In the genomic region with DNA sequence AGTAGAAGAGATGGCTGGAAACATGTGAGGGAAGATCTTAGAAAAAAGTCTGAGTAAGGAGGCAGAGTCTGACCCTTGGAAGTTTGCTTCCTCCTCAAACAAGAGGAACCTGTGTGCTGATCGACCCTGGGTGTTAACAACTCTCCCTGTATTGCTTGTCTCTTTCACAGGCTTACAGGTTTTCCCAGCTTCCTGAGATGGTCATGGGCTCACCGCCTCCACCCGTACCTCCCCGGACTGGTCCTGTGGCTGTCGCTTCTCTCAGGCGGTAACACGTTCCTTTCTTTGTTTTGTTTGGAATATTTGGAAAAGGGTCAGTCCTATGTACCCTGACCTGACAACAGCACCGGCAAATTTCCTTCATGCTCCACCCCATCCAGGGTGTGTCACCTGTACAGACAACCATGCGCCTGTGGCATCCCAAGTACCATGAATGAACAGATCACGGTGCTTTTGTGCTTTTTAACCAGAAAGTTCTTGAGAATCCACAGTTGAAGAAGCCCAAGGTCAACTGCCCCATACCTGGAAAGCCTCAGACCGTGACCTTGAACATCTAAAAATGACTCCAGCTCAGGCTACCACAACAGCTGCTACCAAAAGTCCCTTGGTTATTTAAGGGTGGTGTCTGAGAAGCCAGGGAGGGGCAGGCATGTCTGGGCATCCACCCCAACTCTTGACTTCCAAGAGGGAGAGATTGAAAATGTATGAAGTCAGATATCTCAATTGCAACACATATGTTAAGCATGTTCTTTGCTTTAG, we compare ENCODE assay signal across 1 cellular context.
A peak's percentile ranks its signal among the peaks of the same experiment; 100 is the strongest.
TF ChIP-seq lines count a peak whose summit lies in the region.

No MANE protein-coding gene starts in this region.

TF ChIP-seq in GM12878, 131 proteins besides CTCF, POLR2A, EP300 and RAD21 (continues in another document):
- TF ChIP-seq ZZZ3 (IDR thresholded peaks at IDR 0.05; ENCODE audit: control insufficient read depth, insufficient read length, low read depth) (no peak), BMI1 (IDR thresholded peaks at IDR 0.05; ENCODE audit: borderline replicate concordance) (no peak), PAX8 (IDR thresholded peaks at IDR 0.05) (no peak), CHD2 (IDR thresholded peaks at IDR 0.05; ENCODE audit: borderline replicate concordance, low read depth, low read length) (no peak), STAT3 (IDR thresholded peaks at IDR 0.05; ENCODE audit: low read depth, low read length) (no peak), CREB1 (IDR thresholded peaks at IDR 0.05; ENCODE audit: low read depth) (no peak), PAX5 (IDR thresholded peaks at IDR 0.05; ENCODE audit: borderline replicate concordance, low read depth, low read length) (peak; percentile 90), RB1 (IDR thresholded peaks at IDR 0.05; ENCODE audit: borderline replicate concordance) (no peak), SPI1 (IDR thresholded peaks at IDR 0.05; ENCODE audit: borderline replicate concordance, insufficient read depth, low read depth, low read length) (no peak), JUND (IDR thresholded peaks at IDR 0.05; ENCODE audit: low read depth, low read length) (no peak), CHD4 (IDR thresholded peaks at IDR 0.05) (no peak), TBL1XR1 (IDR thresholded peaks at IDR 0.05; ENCODE audit: low read depth, low read length) (no peak), ZNF622 (IDR thresholded peaks at IDR 0.05) (no peak), EED (IDR thresholded peaks at IDR 0.05; ENCODE audit: low read depth) (0 out of 2 replicates have a peak, but pooled peaks have one; percentile 17), POLR2AphosphoS2 (IDR thresholded peaks at IDR 0.05; ENCODE audit: low read depth, low read length) (no peak), FOXK2 (IDR thresholded peaks at IDR 0.05) (no peak), STAT1 (conservative IDR thresholded peaks at IDR 0.05) (no peak), TCF7 (IDR thresholded peaks at IDR 0.05; ENCODE audit: borderline replicate concordance) (no peak), LARP7 (IDR thresholded peaks at IDR 0.05) (no peak), HDGF (IDR thresholded peaks at IDR 0.05) (no peak), WRNIP1 (IDR thresholded peaks at IDR 0.05; ENCODE audit: borderline replicate concordance, low read depth, low read length) (no peak), HDAC2 (IDR thresholded peaks at IDR 0.05) (no peak), POLR2AphosphoS5 (IDR thresholded peaks at IDR 0.05; ENCODE audit: low read length) (no peak), ZBED1 (IDR thresholded peaks at IDR 0.05; ENCODE audit: borderline replicate concordance) (no peak), SREBF1 (IDR thresholded peaks at IDR 0.05; ENCODE audit: low read length) (no peak), FOXM1 (IDR thresholded peaks at IDR 0.05; ENCODE audit: low read depth, low read length) (peak; percentile 70; the same call in 1 of the 2 replicates), MXI1 (IDR thresholded peaks at IDR 0.05; ENCODE audit: low read depth, low read length) (no peak), SIN3A (IDR thresholded peaks at IDR 0.05; ENCODE audit: low read depth, low read length) (no peak), MYC (IDR thresholded peaks at IDR 0.05; ENCODE audit: insufficient read depth, insufficient read length, insufficient replicate concordance, low read length, severe bottlenecking) (no peak), SUPT20H (IDR thresholded peaks at IDR 0.05; ENCODE audit: borderline replicate concordance, control insufficient read depth, low read depth, low read length) (no peak), GABPA (IDR thresholded peaks at IDR 0.05; ENCODE audit: low read depth) (no peak), EGR1 (IDR thresholded peaks at IDR 0.05; ENCODE audit: borderline replicate concordance in 1 of 2, low read depth in 2 of 2, low read length in 2 of 2) (no peak), IKZF2 (IDR thresholded peaks at IDR 0.05) (peak in 1 of 2 experiments; percentile 29; a peak in 2 of 4 replicates), TARDBP (IDR thresholded peaks at IDR 0.05; ENCODE audit: borderline replicate concordance) (no peak), NFXL1 (IDR thresholded peaks at IDR 0.05; ENCODE audit: borderline replicate concordance) (no peak), RUNX3 (IDR thresholded peaks at IDR 0.05; ENCODE audit: low read length) (peak; percentile 81), SREBF2 (IDR thresholded peaks at IDR 0.05; ENCODE audit: low read length) (no peak), ASH2L (IDR thresholded peaks at IDR 0.05; ENCODE audit: borderline replicate concordance, low read depth) (no peak), FOS (IDR thresholded peaks at IDR 0.05; ENCODE audit: borderline replicate concordance, extremely low read depth, insufficient read length) (no peak), ETV6 (conservative IDR thresholded peaks at IDR 0.05 in 1 of 2, IDR thresholded peaks at IDR 0.05 in 1 of 2; ENCODE audit: borderline replicate concordance in 1 of 2, low read depth in 1 of 2) (no peak), CBX3 (IDR thresholded peaks at IDR 0.05; ENCODE audit: borderline replicate concordance, low read depth) (no peak), MEF2A (IDR thresholded peaks at IDR 0.05; ENCODE audit: insufficient read depth, low read depth, low read length) (peak; percentile 81), ATF7 (IDR thresholded peaks at IDR 0.05; ENCODE audit: low read depth) (no peak), CBX5 (IDR thresholded peaks at IDR 0.05; ENCODE audit: low read depth) (no peak), RCOR1 (conservative IDR thresholded peaks at IDR 0.05; ENCODE audit: low read depth, low read length) (no peak), HDAC6 (IDR thresholded peaks at IDR 0.05; ENCODE audit: unreplicated experiment) (no peak), YY1 (IDR thresholded peaks at IDR 0.05; ENCODE audit: low read depth, low read length) (no peak)
- TF ChIP-seq, protein P1, sequence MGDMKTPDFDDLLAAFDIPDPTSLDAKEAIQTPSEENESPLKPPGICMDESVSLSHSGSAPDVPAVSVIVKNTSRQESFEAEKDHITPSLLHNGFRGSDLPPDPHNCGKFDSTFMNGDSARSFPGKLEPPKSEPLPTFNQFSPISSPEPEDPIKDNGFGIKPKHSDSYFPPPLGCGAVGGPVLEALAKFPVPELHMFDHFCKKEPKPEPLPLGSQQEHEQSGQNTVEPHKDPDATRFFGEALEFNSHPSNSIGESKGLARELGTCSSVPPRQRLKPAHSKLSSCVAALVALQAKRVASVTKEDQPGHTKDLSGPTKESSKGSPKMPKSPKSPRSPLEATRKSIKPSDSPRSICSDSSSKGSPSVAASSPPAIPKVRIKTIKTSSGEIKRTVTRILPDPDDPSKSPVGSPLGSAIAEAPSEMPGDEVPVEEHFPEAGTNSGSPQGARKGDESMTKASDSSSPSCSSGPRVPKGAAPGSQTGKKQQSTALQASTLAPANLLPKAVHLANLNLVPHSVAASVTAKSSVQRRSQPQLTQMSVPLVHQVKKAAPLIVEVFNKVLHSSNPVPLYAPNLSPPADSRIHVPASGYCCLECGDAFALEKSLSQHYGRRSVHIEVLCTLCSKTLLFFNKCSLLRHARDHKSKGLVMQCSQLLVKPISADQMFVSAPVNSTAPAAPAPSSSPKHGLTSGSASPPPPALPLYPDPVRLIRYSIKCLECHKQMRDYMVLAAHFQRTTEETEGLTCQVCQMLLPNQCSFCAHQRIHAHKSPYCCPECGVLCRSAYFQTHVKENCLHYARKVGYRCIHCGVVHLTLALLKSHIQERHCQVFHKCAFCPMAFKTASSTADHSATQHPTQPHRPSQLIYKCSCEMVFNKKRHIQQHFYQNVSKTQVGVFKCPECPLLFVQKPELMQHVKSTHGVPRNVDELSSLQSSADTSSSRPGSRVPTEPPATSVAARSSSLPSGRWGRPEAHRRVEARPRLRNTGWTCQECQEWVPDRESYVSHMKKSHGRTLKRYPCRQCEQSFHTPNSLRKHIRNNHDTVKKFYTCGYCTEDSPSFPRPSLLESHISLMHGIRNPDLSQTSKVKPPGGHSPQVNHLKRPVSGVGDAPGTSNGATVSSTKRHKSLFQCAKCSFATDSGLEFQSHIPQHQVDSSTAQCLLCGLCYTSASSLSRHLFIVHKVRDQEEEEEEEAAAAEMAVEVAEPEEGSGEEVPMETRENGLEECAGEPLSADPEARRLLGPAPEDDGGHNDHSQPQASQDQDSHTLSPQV (IDR thresholded peaks at IDR 0.05) = no peak
- TF ChIP-seq, protein P2, sequence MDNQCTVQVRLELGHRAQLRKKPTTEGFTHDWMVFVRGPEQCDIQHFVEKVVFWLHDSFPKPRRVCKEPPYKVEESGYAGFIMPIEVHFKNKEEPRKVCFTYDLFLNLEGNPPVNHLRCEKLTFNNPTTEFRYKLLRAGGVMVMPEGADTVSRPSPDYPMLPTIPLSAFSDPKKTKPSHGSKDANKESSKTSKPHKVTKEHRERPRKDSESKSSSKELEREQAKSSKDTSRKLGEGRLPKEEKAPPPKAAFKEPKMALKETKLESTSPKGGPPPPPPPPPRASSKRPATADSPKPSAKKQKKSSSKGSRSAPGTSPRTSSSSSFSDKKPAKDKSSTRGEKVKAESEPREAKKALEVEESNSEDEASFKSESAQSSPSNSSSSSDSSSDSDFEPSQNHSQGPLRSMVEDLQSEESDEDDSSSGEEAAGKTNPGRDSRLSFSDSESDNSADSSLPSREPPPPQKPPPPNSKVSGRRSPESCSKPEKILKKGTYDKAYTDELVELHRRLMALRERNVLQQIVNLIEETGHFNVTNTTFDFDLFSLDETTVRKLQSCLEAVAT (IDR thresholded peaks at IDR 0.05) = no peak
- TF ChIP-seq, protein P3, sequence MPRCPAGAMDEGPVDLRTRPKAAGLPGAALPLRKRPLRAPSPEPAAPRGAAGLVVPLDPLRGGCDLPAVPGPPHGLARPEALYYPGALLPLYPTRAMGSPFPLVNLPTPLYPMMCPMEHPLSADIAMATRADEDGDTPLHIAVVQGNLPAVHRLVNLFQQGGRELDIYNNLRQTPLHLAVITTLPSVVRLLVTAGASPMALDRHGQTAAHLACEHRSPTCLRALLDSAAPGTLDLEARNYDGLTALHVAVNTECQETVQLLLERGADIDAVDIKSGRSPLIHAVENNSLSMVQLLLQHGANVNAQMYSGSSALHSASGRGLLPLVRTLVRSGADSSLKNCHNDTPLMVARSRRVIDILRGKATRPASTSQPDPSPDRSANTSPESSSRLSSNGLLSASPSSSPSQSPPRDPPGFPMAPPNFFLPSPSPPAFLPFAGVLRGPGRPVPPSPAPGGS (IDR thresholded peaks at IDR 0.05; ENCODE audit: borderline replicate concordance, insufficient read depth, low read depth, low read length, poor library complexity, severe bottlenecking) = no peak
- TF ChIP-seq, protein P4, sequence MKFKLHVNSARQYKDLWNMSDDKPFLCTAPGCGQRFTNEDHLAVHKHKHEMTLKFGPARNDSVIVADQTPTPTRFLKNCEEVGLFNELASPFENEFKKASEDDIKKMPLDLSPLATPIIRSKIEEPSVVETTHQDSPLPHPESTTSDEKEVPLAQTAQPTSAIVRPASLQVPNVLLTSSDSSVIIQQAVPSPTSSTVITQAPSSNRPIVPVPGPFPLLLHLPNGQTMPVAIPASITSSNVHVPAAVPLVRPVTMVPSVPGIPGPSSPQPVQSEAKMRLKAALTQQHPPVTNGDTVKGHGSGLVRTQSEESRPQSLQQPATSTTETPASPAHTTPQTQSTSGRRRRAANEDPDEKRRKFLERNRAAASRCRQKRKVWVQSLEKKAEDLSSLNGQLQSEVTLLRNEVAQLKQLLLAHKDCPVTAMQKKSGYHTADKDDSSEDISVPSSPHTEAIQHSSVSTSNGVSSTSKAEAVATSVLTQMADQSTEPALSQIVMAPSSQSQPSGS (IDR thresholded peaks at IDR 0.05; ENCODE audit: low read length) = peak; percentile 62; the same call in 1 of the 2 replicates
- TF ChIP-seq, protein P5, sequence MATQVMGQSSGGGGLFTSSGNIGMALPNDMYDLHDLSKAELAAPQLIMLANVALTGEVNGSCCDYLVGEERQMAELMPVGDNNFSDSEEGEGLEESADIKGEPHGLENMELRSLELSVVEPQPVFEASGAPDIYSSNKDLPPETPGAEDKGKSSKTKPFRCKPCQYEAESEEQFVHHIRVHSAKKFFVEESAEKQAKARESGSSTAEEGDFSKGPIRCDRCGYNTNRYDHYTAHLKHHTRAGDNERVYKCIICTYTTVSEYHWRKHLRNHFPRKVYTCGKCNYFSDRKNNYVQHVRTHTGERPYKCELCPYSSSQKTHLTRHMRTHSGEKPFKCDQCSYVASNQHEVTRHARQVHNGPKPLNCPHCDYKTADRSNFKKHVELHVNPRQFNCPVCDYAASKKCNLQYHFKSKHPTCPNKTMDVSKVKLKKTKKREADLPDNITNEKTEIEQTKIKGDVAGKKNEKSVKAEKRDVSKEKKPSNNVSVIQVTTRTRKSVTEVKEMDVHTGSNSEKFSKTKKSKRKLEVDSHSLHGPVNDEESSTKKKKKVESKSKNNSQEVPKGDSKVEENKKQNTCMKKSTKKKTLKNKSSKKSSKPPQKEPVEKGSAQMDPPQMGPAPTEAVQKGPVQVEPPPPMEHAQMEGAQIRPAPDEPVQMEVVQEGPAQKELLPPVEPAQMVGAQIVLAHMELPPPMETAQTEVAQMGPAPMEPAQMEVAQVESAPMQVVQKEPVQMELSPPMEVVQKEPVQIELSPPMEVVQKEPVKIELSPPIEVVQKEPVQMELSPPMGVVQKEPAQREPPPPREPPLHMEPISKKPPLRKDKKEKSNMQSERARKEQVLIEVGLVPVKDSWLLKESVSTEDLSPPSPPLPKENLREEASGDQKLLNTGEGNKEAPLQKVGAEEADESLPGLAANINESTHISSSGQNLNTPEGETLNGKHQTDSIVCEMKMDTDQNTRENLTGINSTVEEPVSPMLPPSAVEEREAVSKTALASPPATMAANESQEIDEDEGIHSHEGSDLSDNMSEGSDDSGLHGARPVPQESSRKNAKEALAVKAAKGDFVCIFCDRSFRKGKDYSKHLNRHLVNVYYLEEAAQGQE (IDR thresholded peaks at IDR 0.05; ENCODE audit: low read depth, low read length) = no peak
- TF ChIP-seq, protein P6, sequence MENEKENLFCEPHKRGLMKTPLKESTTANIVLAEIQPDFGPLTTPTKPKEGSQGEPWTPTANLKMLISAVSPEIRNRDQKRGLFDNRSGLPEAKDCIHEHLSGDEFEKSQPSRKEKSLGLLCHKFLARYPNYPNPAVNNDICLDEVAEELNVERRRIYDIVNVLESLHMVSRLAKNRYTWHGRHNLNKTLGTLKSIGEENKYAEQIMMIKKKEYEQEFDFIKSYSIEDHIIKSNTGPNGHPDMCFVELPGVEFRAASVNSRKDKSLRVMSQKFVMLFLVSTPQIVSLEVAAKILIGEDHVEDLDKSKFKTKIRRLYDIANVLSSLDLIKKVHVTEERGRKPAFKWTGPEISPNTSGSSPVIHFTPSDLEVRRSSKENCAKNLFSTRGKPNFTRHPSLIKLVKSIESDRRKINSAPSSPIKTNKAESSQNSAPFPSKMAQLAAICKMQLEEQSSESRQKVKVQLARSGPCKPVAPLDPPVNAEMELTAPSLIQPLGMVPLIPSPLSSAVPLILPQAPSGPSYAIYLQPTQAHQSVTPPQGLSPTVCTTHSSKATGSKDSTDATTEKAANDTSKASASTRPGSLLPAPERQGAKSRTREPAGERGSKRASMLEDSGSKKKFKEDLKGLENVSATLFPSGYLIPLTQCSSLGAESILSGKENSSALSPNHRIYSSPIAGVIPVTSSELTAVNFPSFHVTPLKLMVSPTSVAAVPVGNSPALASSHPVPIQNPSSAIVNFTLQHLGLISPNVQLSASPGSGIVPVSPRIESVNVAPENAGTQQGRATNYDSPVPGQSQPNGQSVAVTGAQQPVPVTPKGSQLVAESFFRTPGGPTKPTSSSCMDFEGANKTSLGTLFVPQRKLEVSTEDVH (IDR thresholded peaks at IDR 0.05; ENCODE audit: low read depth, partially characterized antibody) = no peak
- TF ChIP-seq, protein P7, sequence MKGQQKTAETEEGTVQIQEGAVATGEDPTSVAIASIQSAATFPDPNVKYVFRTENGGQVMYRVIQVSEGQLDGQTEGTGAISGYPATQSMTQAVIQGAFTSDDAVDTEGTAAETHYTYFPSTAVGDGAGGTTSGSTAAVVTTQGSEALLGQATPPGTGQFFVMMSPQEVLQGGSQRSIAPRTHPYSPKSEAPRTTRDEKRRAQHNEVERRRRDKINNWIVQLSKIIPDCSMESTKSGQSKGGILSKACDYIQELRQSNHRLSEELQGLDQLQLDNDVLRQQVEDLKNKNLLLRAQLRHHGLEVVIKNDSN (IDR thresholded peaks at IDR 0.05; ENCODE audit: borderline replicate concordance, extremely low read length, insufficient read depth, low read depth, low read length) = no peak
